In genomic region chr2:210546424-210547223, GRCh38 we compare ENCODE assay signal across 23 cellular contexts. TPM values are rescaled to one million over a fixed set of nuclear protein-coding genes. Genes with fewer than 3 reads are reported as not detected.
A peak's percentile ranks its signal among the peaks of the same experiment; 100 is the strongest.
DNase-seq lines count a peak whose midpoint lies in the region; ATAC-seq and TF ChIP-seq lines count a peak whose summit lies in the region.
"Had no signal": no experiment of that assay in that cellular context is flagged by ENCODE, and none has a peak within 500 bp of the region (broad histone marks: within the 10 kb centered on the region; RNA-seq: fewer than 3 reads in every experiment).

No MANE protein-coding gene starts in this region.

- no peak for TF ChIP-seq CTCF in left ventricle myocardium inferior (IDR thresholded peaks at IDR 0.05; ENCODE audit: borderline replicate concordance)
- TF ChIP-seq CTCF in osteoblast (IDR thresholded peaks at IDR 0.05; ENCODE audit: extremely low read depth, low read depth, low read length): no peak

- H3K36me3 ChIP-seq in left ventricle myocardium inferior (no peaks in the 10 kb centered on the region), osteoblast (ENCODE audit: insufficient read depth, low read length) (no peaks in the 10 kb centered on the region)
- H3K36me3 ChIP-seq: brain microvascular endothelial cell, HAP-1, SJSA1, upper lobe of left lung had no signal

- intact Hi-C loops in left ventricle myocardium inferior (cut with micrococcal nuclease): no loop called here

- no peaks in the 10 kb centered on the region for H3K4me1 ChIP-seq in left ventricle myocardium inferior
- H3K4me1 ChIP-seq in osteoblast (ENCODE audit: insufficient read depth, low read length): no peaks in the 10 kb centered on the region
- H3K4me1 ChIP-seq: HAP-1, SJSA1, upper lobe of left lung had no signal

- H3K4me3 ChIP-seq in left ventricle myocardium inferior: no peak overlapping the region
- H3K4me3 ChIP-seq in osteoblast (ENCODE audit: insufficient read depth, low read length): no peak overlapping the region
- H3K4me3 ChIP-seq: HAP-1, SJSA1, upper lobe of left lung had no signal

- in situ Hi-C loops in G401 (cut with HindIII; ENCODE audit: low sequenced_read_pairs): no loop called here

- H3K79me2 ChIP-seq in osteoblast (ENCODE audit: insufficient read depth, low read length): no peaks in the 10 kb centered on the region

- H3K27ac ChIP-seq in left ventricle myocardium inferior (replicated peaks): no peak overlapping the region
- H3K27ac ChIP-seq in osteoblast (ENCODE audit: low read depth, low read length): no peak overlapping the region
- H3K27ac ChIP-seq: brain microvascular endothelial cell, SJSA1, upper lobe of left lung had no signal

- ATAC-seq in GM21367 (IDR thresholded peaks at IDR 0.05; ENCODE audit: unreplicated experiment): no peak
- no peak for ATAC-seq in HG02981 (IDR thresholded peaks at IDR 0.05; ENCODE audit: unreplicated experiment)
- ATAC-seq: CD8-positive, alpha-beta T cell; stimulated activated naive CD8-positive, alpha-beta T cell treated with anti-CD3 and anti-CD28 coated beads, Interleukin-15, Interleukin-2, amounts not matched to agents 100 U/mL and 50 U/mL, for 24 hours had no signal

- DNase-seq in G401 (ENCODE audit: low spot score): peak; percentile 7
- DNase-seq in SHP77 treated with DMSO at 0.1 percent for 48 hours (lab: John Stamatoyannopoulos, UW): peak; percentile 23
- DNase-seq in left ventricle myocardium inferior: peak; percentile 35
- DNase-seq in osteoblast (ENCODE audit: insufficient read length, low spot score, missing footprints): no peak
- DNase-seq in DMS153 (lab: John Stamatoyannopoulos, UW): no peak
- no peak for DNase-seq in stimulated activated CD4-positive, alpha-beta T cell treated with anti-CD3 and anti-CD28 coated beads, Interleukin-2, amount 100 ng/mL, for 48 hours
- DNase-seq: activated CD4-positive, alpha-beta T cell treated with anti-CD3 and anti-CD28 coated beads, Interleukin-2, amount 10 ng/mL, durations not matched to agents 7 days and 5 days; activated effector memory CD4-positive, alpha-beta T cell treated with anti-CD3 and anti-CD28 coated beads, Interleukin-2, amount 50 U/mL, for 16 hours; brain microvascular endothelial cell; CD8-positive, alpha-beta T cell; cortex of kidney; DMS79 treated with DMSO at 0.1 percent for 48 hours; mammary epithelial cell; naive B cell; NCI-H1417 treated with DMSO at 0.1 percent for 48 hours; NCI-H748 treated with DMSO at 0.1 percent for 48 hours; stimulated activated CD4-positive, alpha-beta T cell treated with anti-CD3 and anti-CD28 coated beads, Interleukin-4, amount 100 ng/mL, for 1 hour; stimulated activated naive CD8-positive, alpha-beta T cell treated with anti-CD3 and anti-CD28 coated beads, Interleukin-15, Interleukin-2, amounts not matched to agents 100 U/mL and 50 U/mL, for 24 hours; upper lobe of left lung had no signal

- no peaks in the 10 kb centered on the region for H4K20me1 ChIP-seq in osteoblast (ENCODE audit: insufficient read depth, low read length)

- H3K4me2 ChIP-seq in osteoblast (ENCODE audit: insufficient read depth, low read length): no peak overlapping the region

- H3K9me3 ChIP-seq in left ventricle myocardium inferior (replicated peaks) (no peaks in the 10 kb centered on the region), osteoblast (ENCODE audit: low read depth, low read length) (no peaks in the 10 kb centered on the region)
- H3K9me3 ChIP-seq: HAP-1, SJSA1, upper lobe of left lung had no signal

- H2AFZ ChIP-seq in osteoblast (ENCODE audit: low read length): peak overlapping the region; percentile 12

- H3K27me3 ChIP-seq in left ventricle myocardium inferior (ENCODE audit: low read depth) (no peaks in the 10 kb centered on the region), osteoblast (ENCODE audit: insufficient read depth, low read length) (no peaks in the 10 kb centered on the region)
- H3K27me3 ChIP-seq: brain microvascular endothelial cell, SJSA1, upper lobe of left lung had no signal

RNA-seq across cellular contexts. Expression of gene CPS1, which starts 9.8 kb away (rescaled TPM):
- 12.8 and 17.1 TPM in 2 replicates for total RNA-seq in G401 (2014; rRNA removed; shearing (Covaris generic))
- total RNA-seq in left ventricle myocardium inferior (4.9 TPM), osteoblast (21.7 and 24.2 TPM in 2 replicates)

Comparison
In these comparisons a context has a peak if more than half of its experiments do, and no peak if none do; other contexts are left out.
1. DNase-seq: peak in G401 (single experiment), SHP77 treated with DMSO at 0.1 percent for 48 hours (single experiment) and left ventricle myocardium inferior (single experiment); none in osteoblast (single experiment), DMS153 (single experiment) and stimulated activated CD4-positive, alpha-beta T cell treated with anti-CD3 and anti-CD28 coated beads, Interleukin-2, amount 100 ng/mL, for 48 hours (0 of 2).